Comparison of ENCODE assay signal across 13 cellular contexts in genomic region chr17:82887255-82888164, GRCh38. TPM values are rescaled to one million over a fixed set of nuclear protein-coding genes. Genes with fewer than 3 reads are reported as not detected.
DNase-seq lines count a peak whose midpoint lies in the region; ATAC-seq and TF ChIP-seq lines count a peak whose summit lies in the region.
"Had no signal": no experiment of that assay in that cellular context is flagged by ENCODE, and none has a peak within 500 bp of the region (broad histone marks: within the 10 kb centered on the region; RNA-seq: fewer than 3 reads in every experiment).

No MANE protein-coding gene starts in this region.

- peak overlapping the region; percentile 99 for H3K27ac ChIP-seq in C4-2B

- H3K27me3 Mint-ChIP-seq in activated T-helper 1 cell treated with anti-CD3 and anti-CD28 coated beads, Interleukin-12 subunit alpha, Interleukin-12 subunit beta, Interleukin-2, Interleukin-4 antibody, amounts not matched to agents 30 ng/mL and 10 ng/mL and 1 ng/mL, durations not matched to agents 14 hours and 24 hours and 36 hours (ENCODE audit: insufficient read depth): peaks cover 3% of the 10 kb centered on the region
- H3K27me3 Mint-ChIP-seq in naive B cell: peaks cover 0 to 8% (median 0%) of the 10 kb centered on the region in 3 donors

- DNase-seq in HT-29 (ENCODE audit: low spot score) (peak; percentile 54), naive B cell (peak; percentile 38), NCI-H69 (lab: John Stamatoyannopoulos, UW) (no peak)
- no peak for DNase-seq in activated T-helper 1 cell treated with anti-CD3 and anti-CD28 coated beads, Interleukin-12 subunit alpha, Interleukin-12 subunit beta, Interleukin-2, Interleukin-4 antibody, amounts not matched to agents 30 ng/mL and 10 ng/mL and 1 ng/mL, durations not matched to agents 14 hours and 24 hours and 36 hours (ENCODE audit: low spot score)
- DNase-seq: activated CD8-positive, alpha-beta memory T cell treated with anti-CD3 and anti-CD28 coated beads for 24 hours; NCI-H345; SIG-M5; stimulated activated CD4-positive, alpha-beta T cell treated with anti-CD3 and anti-CD28 coated beads, Interleukin-2, amount 100 ng/mL, for 48 hours; substantia nigra had no signal

- peak overlapping the region; percentile 61 for H3K4me3 Mint-ChIP-seq in activated T-helper 1 cell treated with anti-CD3 and anti-CD28 coated beads, Interleukin-12 subunit alpha, Interleukin-12 subunit beta, Interleukin-2, Interleukin-4 antibody, amounts not matched to agents 30 ng/mL and 10 ng/mL and 1 ng/mL, durations not matched to agents 14 hours and 24 hours and 36 hours
- H3K4me3 Mint-ChIP-seq in naive B cell: peak overlapping the region in 7 of 8 donors; percentile 27 to 82 (median 69)

- no peaks in the 10 kb centered on the region for H3K9me3 Mint-ChIP-seq in activated T-helper 1 cell treated with anti-CD3 and anti-CD28 coated beads, Interleukin-12 subunit alpha, Interleukin-12 subunit beta, Interleukin-2, Interleukin-4 antibody, amounts not matched to agents 30 ng/mL and 10 ng/mL and 1 ng/mL, durations not matched to agents 14 hours and 24 hours and 36 hours
- peaks cover 0 to 3% (median 0%) of the 10 kb centered on the region in 7 donors for H3K9me3 Mint-ChIP-seq in naive B cell

- ATAC-seq in naive B cell (ENCODE audit: low read depth in 2 of 2): peak; percentile 29 to 37
- no peak for ATAC-seq in HG02678 (IDR thresholded peaks at IDR 0.05; ENCODE audit: unreplicated experiment)
- no peak for ATAC-seq in GM21717 (IDR thresholded peaks at IDR 0.05; ENCODE audit: unreplicated experiment)
- no peak for ATAC-seq in GM21447 (IDR thresholded peaks at IDR 0.05; ENCODE audit: unreplicated experiment)

- H3K27ac Mint-ChIP-seq in activated T-helper 1 cell treated with anti-CD3 and anti-CD28 coated beads, Interleukin-12 subunit alpha, Interleukin-12 subunit beta, Interleukin-2, Interleukin-4 antibody, amounts not matched to agents 30 ng/mL and 10 ng/mL and 1 ng/mL, durations not matched to agents 14 hours and 24 hours and 36 hours: peak overlapping the region; percentile 66
- peak overlapping the region; percentile 69 to 95 (median 92) for H3K27ac Mint-ChIP-seq in naive B cell

- TF ChIP-seq CTCF in C4-2B (conservative IDR thresholded peaks at IDR 0.05): no peak

- intact Hi-C loops in activated T-helper 1 cell treated with anti-CD3 and anti-CD28 coated beads, Interleukin-12 subunit alpha, Interleukin-12 subunit beta, Interleukin-2, Interleukin-4 antibody, amounts not matched to agents 30 ng/mL and 10 ng/mL and 1 ng/mL, durations not matched to agents 14 hours and 24 hours and 36 hours (cut with micrococcal nuclease): no loop called here

- peaks cover 55% of the 10 kb centered on the region for H3K4me1 Mint-ChIP-seq in activated T-helper 1 cell treated with anti-CD3 and anti-CD28 coated beads, Interleukin-12 subunit alpha, Interleukin-12 subunit beta, Interleukin-2, Interleukin-4 antibody, amounts not matched to agents 30 ng/mL and 10 ng/mL and 1 ng/mL, durations not matched to agents 14 hours and 24 hours and 36 hours (ENCODE audit: low read depth)
- peaks cover 45 to 63% (median 55%) of the 10 kb centered on the region in 3 donors for H3K4me1 Mint-ChIP-seq in naive B cell

- H3K36me3 Mint-ChIP-seq in activated T-helper 1 cell treated with anti-CD3 and anti-CD28 coated beads, Interleukin-12 subunit alpha, Interleukin-12 subunit beta, Interleukin-2, Interleukin-4 antibody, amounts not matched to agents 30 ng/mL and 10 ng/mL and 1 ng/mL, durations not matched to agents 14 hours and 24 hours and 36 hours (ENCODE audit: low read depth): peaks cover 16% of the 10 kb centered on the region
- peaks cover 5 to 14% of the 10 kb centered on the region in 2 donors for H3K36me3 Mint-ChIP-seq in naive B cell

RNA-seq across cellular contexts. Expression of gene ZNF750, which starts 47.7 kb away (rescaled TPM):
- 0.05 TPM in 1 of 2 replicates, not detected in the other for total RNA-seq in HT-29 (2014; rRNA removed; shearing (Covaris generic))
- not detected in 2 replicates for total RNA-seq in activated T-helper 1 cell treated with anti-CD3 and anti-CD28 coated beads, Interleukin-12 subunit alpha, Interleukin-12 subunit beta, Interleukin-2, Interleukin-4 antibody, amounts not matched to agents 30 ng/mL and 10 ng/mL and 1 ng/mL, durations not matched to agents 14 hours and 24 hours and 36 hours
- under 1 TPM in 1 of 6 donors, not detected in 5; 0.12 TPM for polyA plus RNA-seq in naive B cell (ENCODE audit: low read depth in 6 of 6)

Comparison
In these comparisons a context has a peak if more than half of its experiments do, and no peak if none do; other contexts are left out.
1. DNase-seq: peak in HT-29 (single experiment) and naive B cell (single experiment); none in activated T-helper 1 cell treated with anti-CD3 and anti-CD28 coated beads, Interleukin-12 subunit alpha, Interleukin-12 subunit beta, Interleukin-2, Interleukin-4 antibody, amounts not matched to agents 30 ng/mL and 10 ng/mL and 1 ng/mL, durations not matched to agents 14 hours and 24 hours and 36 hours (single experiment) and NCI-H69 (single experiment).
2. ATAC-seq: peak in naive B cell (2 of 2); none in HG02678 (single experiment), GM21717 (single experiment) and GM21447 (single experiment).